Comparison of ENCODE assay signal across 21 cellular contexts in genomic region chr4:112645541-112646329, GRCh38.
"Had no signal": no experiment of that assay in that cellular context is flagged by ENCODE, and none has a peak within 500 bp of the region (broad histone marks: within the 10 kb centered on the region; RNA-seq: fewer than 3 reads in every experiment).

No MANE protein-coding gene starts in this region.

- H3K4me3 Mint-ChIP-seq: central memory CD8-positive, alpha-beta T cell; mesothelial cell of epicardium had no signal

- H3K9me3 Mint-ChIP-seq: central memory CD8-positive, alpha-beta T cell; mesothelial cell of epicardium had no signal

- H3K4me1 ChIP-seq: lower lobe of right lung, right lobe of liver, vagina had no signal

- H3K36me3 ChIP-seq: ovary had no signal

- H3K27ac Mint-ChIP-seq: mesothelial cell of epicardium had no signal

- H3K9me3 ChIP-seq: heart left ventricle, lower lobe of right lung, ovary, right lobe of liver, transverse colon, vagina had no signal

- ATAC-seq: heart left ventricle; left cardiac atrium; lower lobe of right lung; right lobe of liver; stimulated activated naive CD8-positive, alpha-beta T cell treated with anti-CD3 and anti-CD28 coated beads, Interleukin-15, Interleukin-2, amounts not matched to agents 100 U/mL and 50 U/mL, for 24 hours had no signal

- H3K27me3 Mint-ChIP-seq: central memory CD8-positive, alpha-beta T cell had no signal

- H3K27me3 ChIP-seq: brain microvascular endothelial cell, heart left ventricle, right lobe of liver, transverse colon, vagina had no signal

- H3K27ac ChIP-seq: brain microvascular endothelial cell, coronary artery, heart left ventricle, lower lobe of right lung, ovary, right lobe of liver, transverse colon, vagina had no signal

- H3K4me3 ChIP-seq: coronary artery, heart left ventricle, lower lobe of right lung, ovary, right lobe of liver, smooth muscle cell, transverse colon, vagina had no signal

- DNase-seq: activated CD4-positive, alpha-beta T cell treated with anti-CD3 and anti-CD28 coated beads for 1 hour; activated CD4-positive, alpha-beta T cell treated with anti-CD3 and anti-CD28 coated beads, Interleukin-2, amount 50 U/mL, for 48 hours; activated naive CD4-positive, alpha-beta T cell treated with Interleukin-2 at 50 U/mL for 16 hours; anterior cingulate cortex; brain microvascular endothelial cell; effector CD4-positive, alpha-beta T cell; foreskin melanocyte; heart left ventricle; left cardiac atrium; lower lobe of right lung; ovary; right lobe of liver; stimulated activated naive CD8-positive, alpha-beta T cell treated with anti-CD3 and anti-CD28 coated beads, Interleukin-15, Interleukin-2, amounts not matched to agents 100 U/mL and 50 U/mL, for 24 hours; T-helper 1 cell; T1000; transverse colon had no signal

- H3K4me1 Mint-ChIP-seq: mesothelial cell of epicardium had no signal
